In genomic region chr14:64871344-64871743, GRCh38 we compare ENCODE assay signal across 32 cellular contexts. TPM values are rescaled to one million over a fixed set of nuclear protein-coding genes. Genes with fewer than 3 reads are reported as not detected.
"Had no signal": no experiment of that assay in that cellular context is flagged by ENCODE, and none has a peak within 500 bp of the region (broad histone marks: within the 10 kb centered on the region; RNA-seq: fewer than 3 reads in every experiment).

No MANE protein-coding gene starts in this region.

- H3K27ac Mint-ChIP-seq: activated B cell treated with CpG ODN at 0.5 μM for 24 hours; activated CD4-positive, alpha-beta memory T cell treated with anti-CD3 and anti-CD28 coated beads, Interleukin-2, amount 10 ng/mL, durations not matched to agents 7 days and 5 days; activated CD4-positive, alpha-beta T cell treated with anti-CD3 and anti-CD28 coated beads, Interleukin-2, amount 10 ng/mL, durations not matched to agents 7 days and 5 days; activated CD8-positive, alpha-beta memory T cell treated with anti-CD3 and anti-CD28 coated beads, Interleukin-2, amount 10 ng/mL, durations not matched to agents 7 days and 5 days; activated naive CD8-positive, alpha-beta T cell; activated T-helper 17 cell treated with anti-CD3 and anti-CD28 coated beads, Interleukin-2, amount 50 U/mL, for 72 hours; dendritic cell treated with granulocyte-macrophage colony-stimulating factor and Interleukin-4, amounts not matched to agents 40 ng/mL and 50 ng/mL, for 4 days; endodermal cell; T-helper 17 cell; T-helper 2 cell treated with Interferon-gamma antibody and Interleukin-4, amounts not matched to agents 5 μg/mL and 100 μg/mL, for 36 hours had no signal

- DNase-seq: activated B cell treated with CpG ODN at 0.5 μM for 24 hours; activated CD4-positive, alpha-beta memory T cell treated with anti-CD3 and anti-CD28 coated beads, Interleukin-2, amount 10 ng/mL, durations not matched to agents 7 days and 5 days; activated CD4-positive, alpha-beta T cell treated with anti-CD3 and anti-CD28 coated beads for 4 hours; activated CD4-positive, alpha-beta T cell treated with anti-CD3 and anti-CD28 coated beads, Interleukin-2, amount 10 ng/mL, durations not matched to agents 7 days and 5 days; activated CD4-positive, alpha-beta T cell treated with anti-CD3 and anti-CD28 coated beads, Interleukin-2, amount 50 U/mL, for 4 hours; activated CD8-positive, alpha-beta memory T cell treated with anti-CD3 and anti-CD28 coated beads, Interleukin-2, amount 10 ng/mL, durations not matched to agents 7 days and 5 days; activated CD8-positive, alpha-beta memory T cell treated with anti-CD3 and anti-CD28 coated beads, Interleukin-2, amount 50 U/mL, for 4 hours; activated effector memory CD4-positive, alpha-beta T cell treated with Interleukin-2 at 50 U/mL for 16 hours; activated gamma-delta T cell treated with Interleukin-2 at 50 U/mL for 16 hours; activated naive CD4-positive, alpha-beta T cell treated with anti-CD3 and anti-CD28 coated beads, Interleukin-2, amount 50 U/mL, for 16 hours; activated naive CD4-positive, alpha-beta T cell treated with Interleukin-2 at 50 U/mL for 16 hours; activated T-cell treated with anti-CD3 and anti-CD28 coated beads, Interleukin-2, amount 50 U/mL, for 1 hour; amniotic stem cell; anterior cingulate cortex; brain microvascular endothelial cell; dorsolateral prefrontal cortex; effector memory CD4-positive, alpha-beta T cell; endodermal cell; foreskin keratinocyte; T-helper 1 cell; T-helper 17 cell; T1000; WERI-Rb-1 had no signal

- H3K9me3 Mint-ChIP-seq: activated B cell treated with CpG ODN at 0.5 μM for 24 hours; activated CD4-positive, alpha-beta memory T cell treated with anti-CD3 and anti-CD28 coated beads, Interleukin-2, amount 10 ng/mL, durations not matched to agents 7 days and 5 days; activated CD4-positive, alpha-beta T cell treated with anti-CD3 and anti-CD28 coated beads, Interleukin-2, amount 10 ng/mL, durations not matched to agents 7 days and 5 days; central memory CD8-positive, alpha-beta T cell; dendritic cell treated with granulocyte-macrophage colony-stimulating factor and Interleukin-4, amounts not matched to agents 40 ng/mL and 50 ng/mL, for 4 days; endodermal cell; T-helper 2 cell treated with Interferon-gamma antibody and Interleukin-4, amounts not matched to agents 5 μg/mL and 100 μg/mL, for 36 hours had no signal

- H3K4me1 ChIP-seq: foreskin keratinocyte, gastroesophageal sphincter had no signal

- H3K4me3 Mint-ChIP-seq: activated B cell treated with CpG ODN at 0.5 μM for 24 hours; activated CD4-positive, alpha-beta memory T cell treated with anti-CD3 and anti-CD28 coated beads, Interleukin-2, amount 10 ng/mL, durations not matched to agents 7 days and 5 days; activated CD4-positive, alpha-beta T cell treated with anti-CD3 and anti-CD28 coated beads, Interleukin-2, amount 10 ng/mL, durations not matched to agents 7 days and 5 days; activated CD8-positive, alpha-beta memory T cell treated with anti-CD3 and anti-CD28 coated beads, Interleukin-2, amount 10 ng/mL, durations not matched to agents 7 days and 5 days; activated naive CD8-positive, alpha-beta T cell; activated T-helper 17 cell treated with anti-CD3 and anti-CD28 coated beads, Interleukin-2, amount 50 U/mL, for 72 hours; central memory CD8-positive, alpha-beta T cell; dendritic cell treated with granulocyte-macrophage colony-stimulating factor and Interleukin-4, amounts not matched to agents 40 ng/mL and 50 ng/mL, for 4 days; endodermal cell; T-helper 17 cell; T-helper 2 cell treated with Interferon-gamma antibody and Interleukin-4, amounts not matched to agents 5 μg/mL and 100 μg/mL, for 36 hours had no signal

- H3K9me3 ChIP-seq: gastroesophageal sphincter had no signal

- H3K27ac ChIP-seq: brain microvascular endothelial cell, coronary artery, dorsolateral prefrontal cortex, foreskin keratinocyte, gastroesophageal sphincter, WERI-Rb-1 had no signal

- H3K4me1 Mint-ChIP-seq: activated CD4-positive, alpha-beta memory T cell treated with anti-CD3 and anti-CD28 coated beads, Interleukin-2, amount 10 ng/mL, durations not matched to agents 7 days and 5 days; activated CD4-positive, alpha-beta T cell treated with anti-CD3 and anti-CD28 coated beads, Interleukin-2, amount 10 ng/mL, durations not matched to agents 7 days and 5 days; activated CD8-positive, alpha-beta memory T cell treated with anti-CD3 and anti-CD28 coated beads, Interleukin-2, amount 10 ng/mL, durations not matched to agents 7 days and 5 days; activated T-helper 17 cell treated with anti-CD3 and anti-CD28 coated beads, Interleukin-2, amount 50 U/mL, for 72 hours; central memory CD8-positive, alpha-beta T cell had no signal

- H3K36me3 ChIP-seq: brain microvascular endothelial cell, gastroesophageal sphincter, WERI-Rb-1 had no signal

- H3K27me3 ChIP-seq: dorsolateral prefrontal cortex had no signal

- H3K36me3 Mint-ChIP-seq: activated CD8-positive, alpha-beta memory T cell treated with anti-CD3 and anti-CD28 coated beads, Interleukin-2, amount 10 ng/mL, durations not matched to agents 7 days and 5 days had no signal

- ATAC-seq: activated CD8-positive, alpha-beta memory T cell treated with anti-CD3 and anti-CD28 coated beads, Interleukin-2, amount 10 ng/mL, durations not matched to agents 7 days and 5 days; activated T-helper 17 cell treated with anti-CD3 and anti-CD28 coated beads, Interleukin-2, amount 50 U/mL, for 72 hours; esophagus mucosa; foreskin keratinocyte; gastroesophageal sphincter; T-helper 17 cell had no signal

- H3K4me3 ChIP-seq: coronary artery, dorsolateral prefrontal cortex, gastroesophageal sphincter had no signal

RNA-seq across cellular contexts. Expression of gene SPTB, which starts 8.4 kb away (rescaled TPM):
- total RNA-seq: activated CD4-positive, alpha-beta T cell treated with anti-CD3 and anti-CD28 coated beads, Interleukin-2, amount 10 ng/mL, durations not matched to agents 7 days and 5 days; activated CD8-positive, alpha-beta memory T cell treated with anti-CD3 and anti-CD28 coated beads, Interleukin-2, amount 10 ng/mL, durations not matched to agents 7 days and 5 days; bronchial epithelial cell had no signal
